In genomic region chr11:126765196-126765595, GRCh38 we compare ENCODE assay signal across 9 cellular contexts.
"Had no signal": no experiment of that assay in that cellular context is flagged by ENCODE, and none has a peak within 500 bp of the region (broad histone marks: within the 10 kb centered on the region; RNA-seq: fewer than 3 reads in every experiment).

No MANE protein-coding gene starts in this region.

- H2AFZ ChIP-seq: GM23248, GM23338 had no signal

- DNase-seq: GM23248, GOT3, H7, H9, HCEC 1CT, HFFc6 had no signal

- H3K9ac ChIP-seq: GM23248 had no signal

- H3K9me3 ChIP-seq: HAP-1 had no signal

- H3K27ac ChIP-seq: GM23248 had no signal

- H3K4me3 ChIP-seq: GM23248, GM23338, HAP-1 had no signal

- ATAC-seq: GM23338, HCT116 had no signal

- H3K4me1 ChIP-seq: HAP-1 had no signal

- H3K36me3 ChIP-seq: HAP-1 had no signal

- H3K4me2 ChIP-seq: GM23338 had no signal
